12 cellular contexts compared by ENCODE assay signal in the genomic region with DNA sequence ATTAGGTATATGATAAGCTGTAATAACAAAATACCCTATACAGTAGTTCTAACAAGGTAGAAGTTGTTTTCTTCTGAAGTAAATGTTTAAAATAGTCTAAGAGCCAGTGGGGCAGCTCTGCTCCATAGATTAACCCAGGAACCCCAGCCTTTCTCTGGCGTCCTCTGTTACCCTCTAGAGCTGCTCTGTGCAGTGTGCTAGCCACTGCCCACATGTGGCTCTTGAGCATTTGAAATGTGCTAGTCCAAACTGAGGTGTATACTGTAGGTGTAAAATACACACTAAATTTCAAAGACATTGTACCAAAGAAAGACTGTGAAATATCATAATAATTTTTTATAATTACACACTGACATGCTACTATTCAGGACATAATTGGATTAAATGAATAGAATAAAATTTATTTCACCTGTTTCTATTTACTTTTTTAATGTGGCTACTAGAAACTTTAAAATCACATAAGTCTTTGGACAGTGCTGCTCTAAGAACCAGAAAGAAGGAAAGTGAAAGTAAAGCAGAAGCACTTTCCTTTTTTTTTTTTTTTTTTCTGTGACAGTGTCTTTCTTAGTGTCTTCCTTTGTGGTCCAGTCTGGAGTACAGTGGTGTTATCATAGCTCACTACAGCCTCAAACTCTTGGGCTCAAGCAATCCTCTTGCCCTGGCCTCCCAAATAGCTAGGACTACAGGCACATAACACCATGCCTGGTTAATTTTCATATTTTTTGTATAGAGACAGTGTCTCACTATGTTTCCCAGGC. TPM values are rescaled to one million over a fixed set of nuclear protein-coding genes. Genes with fewer than 3 reads are reported as not detected.
A peak's percentile ranks its signal among the peaks of the same experiment; 100 is the strongest.
DNase-seq lines count a peak whose midpoint lies in the region; ATAC-seq, FAIRE-seq and TF ChIP-seq lines count a peak whose summit lies in the region.
"Had no signal": no experiment of that assay in that cellular context is flagged by ENCODE, and none has a peak within 500 bp of the region (broad histone marks: within the 10 kb centered on the region; RNA-seq: fewer than 3 reads in every experiment).

No MANE protein-coding gene starts in this region.

- no peak for TF ChIP-seq POLR2A in GM12892 (IDR thresholded peaks at IDR 0.05; ENCODE audit: low read depth, low read length)
- no peak for TF ChIP-seq POLR2A in prostate gland (IDR thresholded peaks at IDR 0.05)

- no peaks in the 10 kb centered on the region for H3K9me2 ChIP-seq in SK-N-SH
- H3K9me2 ChIP-seq in MM.1S (replicated peaks; ENCODE audit: insufficient read depth, low read length), result no peaks in the 10 kb centered on the region

- H3K4me2 ChIP-seq in SK-N-SH (peak overlapping the region; percentile 63), MM.1S (ENCODE audit: low read depth, low read length) (no peak overlapping the region)

- H3K27me3 ChIP-seq in SK-N-SH (ENCODE audit: insufficient read depth) (no peaks in the 10 kb centered on the region), MM.1S (replicated peaks; ENCODE audit: insufficient read depth, low read length) (no peaks in the 10 kb centered on the region), prostate gland (replicated peaks; ENCODE audit: insufficient read depth) (no peaks in the 10 kb centered on the region)

- H3K4me1 ChIP-seq in SK-N-SH (ENCODE audit: control insufficient read depth in 1 of 2, insufficient read depth in 2 of 2, low read depth in 1 of 2, low read length in 1 of 2) (peaks cover 0 to 25% of the 10 kb centered on the region in 2 experiments; a peak in 2 of 4 replicates), MM.1S (ENCODE audit: low read length) (no peaks in the 10 kb centered on the region), prostate gland (replicated peaks) (no peaks in the 10 kb centered on the region)

- H3K9ac ChIP-seq in SK-N-SH, result peak overlapping the region; percentile 41; the same call in 1 of the 2 replicates
- H3K9ac ChIP-seq in MM.1S (ENCODE audit: low read length), result no peak overlapping the region

- TF ChIP-seq EP300 in SK-N-SH (IDR thresholded peaks at IDR 0.05; ENCODE audit: borderline replicate concordance in 1 of 2, low read depth in 1 of 2, low read length in 1 of 2), result no peak

- H3K36me3 ChIP-seq in SK-N-SH (replicated peaks in 1 of 2; ENCODE audit: control insufficient read depth in 1 of 2, insufficient read depth in 2 of 2, low read length in 1 of 2) (peaks cover 4 to 23% of the 10 kb centered on the region in 2 experiments), MM.1S (replicated peaks; ENCODE audit: insufficient read depth, low read length) (no peaks in the 10 kb centered on the region), prostate gland (no peaks in the 10 kb centered on the region)

- 69% methylated on average over 1 of the region's 1 CpG for WGBS in SK-N-SH (ENCODE audit: low lambda C conversion rate)
- WGBS in prostate gland, result 90% methylated on average over 1 of the region's 1 CpG

- DNase-seq in ACHN, result peak; percentile 22
- no peak for DNase-seq in SK-N-SH
- no peak for DNase-seq in mesothelial cell of epicardium (ENCODE audit: low spot score in 2 of 2, unreplicated experiment in 2 of 2)
- no peak for DNase-seq in MM.1S
- DNase-seq in GM12892 (ENCODE audit: insufficient read length), result no peak
- DNase-seq in prostate gland (ENCODE audit: low spot score), result no peak
- no peak for DNase-seq in NK-92 treated with Interleukin-12 subunit alpha and Interleukin-12 subunit beta, amount 100 ng/mL, for 24 hours (lab: John Stamatoyannopoulos, UW)
- DNase-seq: amygdala, DMS 273 treated with DMSO at 0.1 percent for 48 hours, NCI-H524 had no signal

- no peak for TF ChIP-seq CTCF in SK-N-SH (IDR thresholded peaks at IDR 0.05)
- TF ChIP-seq CTCF in mesothelial cell of epicardium (IDR thresholded peaks at IDR 0.05; ENCODE audit: unreplicated experiment), result no peak
- no peak for TF ChIP-seq CTCF in MM.1S (IDR thresholded peaks at IDR 0.05; ENCODE audit: low read length)
- no peak for TF ChIP-seq CTCF in prostate gland (IDR thresholded peaks at IDR 0.05)

- no peak for FAIRE-seq in GM12892 (lab: Jason Lieb, UNC)

- CTCF ChIA-PET in SK-N-SH (lab: Yijun Ruan, JAX), result no interaction called here

- H2AFZ ChIP-seq in SK-N-SH (ENCODE audit: low read depth), result no peak overlapping the region
- no peak overlapping the region for H2AFZ ChIP-seq in MM.1S (ENCODE audit: low read length)

- H3K79me2 ChIP-seq in SK-N-SH (ENCODE audit: insufficient read depth) (peaks cover 98% of the 10 kb centered on the region), MM.1S (ENCODE audit: low read length) (no peaks in the 10 kb centered on the region)

- TF ChIP-seq RAD21 in SK-N-SH (IDR thresholded peaks at IDR 0.05; ENCODE audit: low read length), result no peak

- ATAC-seq in GM19395 (IDR thresholded peaks at IDR 0.05; ENCODE audit: unreplicated experiment), result peak; percentile 77

- H3K27ac ChIP-seq in SK-N-SH (ENCODE audit: low read depth in 2 of 2, low read length in 1 of 2) (peak overlapping the region in 1 of 2 experiments; percentile 84; a peak in 2 of 4 replicates), MM.1S (ENCODE audit: low read length) (no peak overlapping the region), prostate gland (no peak overlapping the region)
- H3K27ac ChIP-seq: HL-60 had no signal

- in situ Hi-C loops in ACHN (cut with HindIII; ENCODE audit: low pct_ligation_motif_present, low pct_unique_long_range_greater_than_20kb, low sequenced_read_pairs), result no loop called here

- peaks cover 4% of the 10 kb centered on the region for H3K36me3 Mint-ChIP-seq in mesothelial cell of epicardium

- peak overlapping the region in 1 of 2 experiments; percentile 11; a peak in 1 of 4 replicates for H3K4me3 ChIP-seq in SK-N-SH (ENCODE audit: low read depth in 2 of 2, low read length in 1 of 2)
- H3K4me3 ChIP-seq in MM.1S (ENCODE audit: low read length), result no peak overlapping the region
- no peak overlapping the region for H3K4me3 ChIP-seq in prostate gland

- peak overlapping the region; percentile 72 for H3K27ac Mint-ChIP-seq in mesothelial cell of epicardium

- H3K4me1 Mint-ChIP-seq in mesothelial cell of epicardium, result peaks cover 48% of the 10 kb centered on the region

- H3K9me3 Mint-ChIP-seq in mesothelial cell of epicardium, result no peaks in the 10 kb centered on the region

- H3F3A ChIP-seq in SK-N-SH (replicated peaks; ENCODE audit: insufficient read depth) (peaks cover 14% of the 10 kb centered on the region), MM.1S (ENCODE audit: insufficient read depth, low read length) (no peaks in the 10 kb centered on the region)

- POLR2A ChIA-PET in SK-N-SH (lab: Yijun Ruan, JAX), result no interaction called here

- H4K20me1 ChIP-seq in SK-N-SH (ENCODE audit: insufficient read depth), result no peaks in the 10 kb centered on the region
- H4K20me1 ChIP-seq in MM.1S (ENCODE audit: insufficient read depth, low read length), result no peaks in the 10 kb centered on the region

- intact Hi-C loops in prostate gland (cut with DNase I), result no loop called here

- H3K27me3 Mint-ChIP-seq in mesothelial cell of epicardium (ENCODE audit: low read depth), result no peaks in the 10 kb centered on the region

- H3K4me3 Mint-ChIP-seq in mesothelial cell of epicardium, result no peak overlapping the region

- H3K9me3 ChIP-seq in SK-N-SH (no peaks in the 10 kb centered on the region), MM.1S (replicated peaks; ENCODE audit: insufficient read depth, low read length) (no peaks in the 10 kb centered on the region), prostate gland (no peaks in the 10 kb centered on the region)

TF ChIP-seq in SK-N-SH, 30 proteins besides CTCF, POLR2A, EP300 and RAD21:
- TF ChIP-seq GATA2 (CRISPR knock-in tag; IDR thresholded peaks at IDR 0.05), result no peak
- TF ChIP-seq NRF1 (IDR thresholded peaks at IDR 0.05; ENCODE audit: low read depth, low read length), result no peak
- TF ChIP-seq SIN3A (IDR thresholded peaks at IDR 0.05; ENCODE audit: borderline replicate concordance, low read depth, low read length), result no peak
- TF ChIP-seq FOSL2 (IDR thresholded peaks at IDR 0.05; ENCODE audit: borderline replicate concordance, low read depth), result no peak
- no peak for TF ChIP-seq CHD2 (IDR thresholded peaks at IDR 0.05; ENCODE audit: low read length, partially characterized antibody)
- no peak for TF ChIP-seq EZH2phosphoT487 (IDR thresholded peaks at IDR 0.05; ENCODE audit: borderline replicate concordance, low read depth)
- TF ChIP-seq, protein P1, sequence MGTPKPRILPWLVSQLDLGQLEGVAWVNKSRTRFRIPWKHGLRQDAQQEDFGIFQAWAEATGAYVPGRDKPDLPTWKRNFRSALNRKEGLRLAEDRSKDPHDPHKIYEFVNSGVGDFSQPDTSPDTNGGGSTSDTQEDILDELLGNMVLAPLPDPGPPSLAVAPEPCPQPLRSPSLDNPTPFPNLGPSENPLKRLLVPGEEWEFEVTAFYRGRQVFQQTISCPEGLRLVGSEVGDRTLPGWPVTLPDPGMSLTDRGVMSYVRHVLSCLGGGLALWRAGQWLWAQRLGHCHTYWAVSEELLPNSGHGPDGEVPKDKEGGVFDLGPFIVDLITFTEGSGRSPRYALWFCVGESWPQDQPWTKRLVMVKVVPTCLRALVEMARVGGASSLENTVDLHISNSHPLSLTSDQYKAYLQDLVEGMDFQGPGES (IDR thresholded peaks at IDR 0.05; ENCODE audit: low read depth, low read length), result no peak
- TF ChIP-seq RCOR1 (IDR thresholded peaks at IDR 0.05; ENCODE audit: low read length), result no peak
- no peak for TF ChIP-seq POLR2AphosphoS5 (IDR thresholded peaks at IDR 0.05; ENCODE audit: low read depth, low read length)
- TF ChIP-seq, protein P2, sequence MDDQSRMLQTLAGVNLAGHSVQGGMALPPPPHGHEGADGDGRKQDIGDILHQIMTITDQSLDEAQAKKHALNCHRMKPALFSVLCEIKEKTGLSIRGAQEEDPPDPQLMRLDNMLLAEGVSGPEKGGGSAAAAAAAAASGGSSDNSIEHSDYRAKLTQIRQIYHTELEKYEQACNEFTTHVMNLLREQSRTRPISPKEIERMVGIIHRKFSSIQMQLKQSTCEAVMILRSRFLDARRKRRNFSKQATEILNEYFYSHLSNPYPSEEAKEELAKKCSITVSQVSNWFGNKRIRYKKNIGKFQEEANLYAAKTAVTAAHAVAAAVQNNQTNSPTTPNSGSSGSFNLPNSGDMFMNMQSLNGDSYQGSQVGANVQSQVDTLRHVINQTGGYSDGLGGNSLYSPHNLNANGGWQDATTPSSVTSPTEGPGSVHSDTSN (IDR thresholded peaks at IDR 0.05), result no peak
- TF ChIP-seq ELF1 (IDR thresholded peaks at IDR 0.05), result no peak
- no peak for TF ChIP-seq NFIC (IDR thresholded peaks at IDR 0.05; ENCODE audit: borderline replicate concordance)
- TF ChIP-seq RXRA (IDR thresholded peaks at IDR 0.05; ENCODE audit: borderline replicate concordance, low read depth), result no peak
- no peak for TF ChIP-seq FOXM1 (IDR thresholded peaks at IDR 0.05; ENCODE audit: low read depth)

RNA-seq across cellular contexts. Expression of a gene that starts 39.3 kb away (rescaled TPM):
- polyA plus RNA-seq in SK-N-SH (2012; rRNA removed), result 53.2 and 59.5 TPM in 2 replicates
- polyA plus RNA-seq in SK-N-SH (2012; cell fraction: cytosol; rRNA removed), result 59.7 and 67.7 TPM in 2 replicates
- polyA plus RNA-seq in SK-N-SH (2012; cell fraction: nucleus; rRNA removed), result 61.9 and 72.1 TPM in 2 replicates
- total RNA-seq in mesothelial cell of epicardium (117 to 134 TPM (median 120 TPM) in 3 replicates), prostate gland (10 to 100 TPM in 1 of 2 donors, 1 to 10 TPM in 1; 9.6 to 23.7 TPM)
- 5.6 TPM for polyA plus RNA-seq in GM12892 (2012; ENCODE audit: missing spikeins)
